Comparison of ENCODE assay signal across 23 cellular contexts in the genomic region with DNA sequence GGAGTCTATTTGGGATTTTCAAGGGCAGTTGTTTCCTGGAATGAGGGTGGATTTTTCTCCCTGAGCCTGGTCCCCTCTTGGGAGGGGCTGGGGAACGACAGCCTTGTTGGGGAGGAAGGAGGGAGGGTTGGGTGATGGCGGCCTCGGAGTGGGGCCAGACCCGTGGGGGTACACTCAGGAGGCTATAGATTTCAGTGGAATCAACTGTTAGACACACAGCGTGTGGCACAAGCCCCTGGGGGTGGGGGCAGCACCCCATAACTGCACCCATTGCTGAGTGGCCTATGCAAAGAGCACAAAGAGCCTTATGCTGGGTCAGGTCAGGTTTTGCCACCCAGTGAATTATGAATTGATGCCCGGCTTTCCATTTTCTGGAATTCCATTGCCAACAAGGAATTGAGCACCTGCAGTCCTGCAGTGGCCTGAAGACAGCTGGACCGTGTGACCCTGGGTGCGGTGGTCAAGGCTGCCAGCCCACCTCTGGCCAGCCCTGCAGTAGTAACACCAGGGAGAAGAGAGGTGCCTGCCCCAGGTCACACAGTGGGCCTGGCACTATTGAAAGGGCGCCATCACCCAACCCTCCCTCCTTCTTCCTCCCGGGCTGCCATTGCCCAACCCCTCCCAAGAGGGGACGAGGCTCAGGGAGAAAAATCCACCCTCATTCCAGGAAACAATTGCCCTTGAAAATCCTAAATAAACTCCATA. TPM values are rescaled to one million over a fixed set of nuclear protein-coding genes. Genes with fewer than 3 reads are reported as not detected.
DNase-seq lines count a peak whose midpoint lies in the region; ATAC-seq, FAIRE-seq and TF ChIP-seq lines count a peak whose summit lies in the region.
"Had no signal": no experiment of that assay in that cellular context is flagged by ENCODE, and none has a peak within 500 bp of the region (broad histone marks: within the 10 kb centered on the region; RNA-seq: fewer than 3 reads in every experiment).

No MANE protein-coding gene starts in this region.

- no peaks in the 10 kb centered on the region for H3K36me3 ChIP-seq in WERI-Rb-1
- no peaks in the 10 kb centered on the region for H3K36me3 ChIP-seq in kidney (ENCODE audit: control insufficient read depth in 1 of 2, insufficient read depth in 2 of 2, low read length in 2 of 2)
- H3K36me3 ChIP-seq: HAP-1 had no signal

- H3K27ac ChIP-seq in WERI-Rb-1, result peak overlapping the region; percentile 26; the same call in 1 of the 2 replicates
- H3K27ac ChIP-seq in kidney (ENCODE audit: low read depth in 2 of 2, low read length in 2 of 2), result no peak overlapping the region
- peak overlapping the region; percentile 14 for H3K27ac ChIP-seq in temporal lobe (ENCODE audit: low read depth, low read length)
- H3K27ac ChIP-seq: 22Rv1, A549, C4-2B had no signal

- peaks cover 9 to 18% of the 10 kb centered on the region in 2 donors for H3K4me1 ChIP-seq in kidney (ENCODE audit: control insufficient read depth in 1 of 2, insufficient read depth in 1 of 2, low read depth in 1 of 2, low read length in 2 of 2)
- H3K4me1 ChIP-seq: A549, HAP-1 had no signal

- H3K9me3 ChIP-seq in WERI-Rb-1 (ENCODE audit: severe bottlenecking) (no peaks in the 10 kb centered on the region), kidney (ENCODE audit: control insufficient read depth in 1 of 2, low read length in 2 of 2) (no peaks in the 10 kb centered on the region)
- H3K9me3 ChIP-seq: A549, HAP-1 had no signal

- no peak for TF ChIP-seq CTCF in WERI-Rb-1 (IDR thresholded peaks at IDR 0.05; ENCODE audit: low read depth, low read length)
- TF ChIP-seq CTCF in kidney (IDR thresholded peaks at IDR 0.05; ENCODE audit: borderline replicate concordance, extremely low read depth, insufficient read depth), result no peak

- H3K4me3 ChIP-seq in WERI-Rb-1 (ENCODE audit: low read depth, low read length) (no peak overlapping the region), kidney (ENCODE audit: low read length in 2 of 2) (no peak overlapping the region)
- H3K4me3 ChIP-seq: A549, HAP-1 had no signal

- no peak for FAIRE-seq in kidney (lab: Jason Lieb, UNC)
- FAIRE-seq: A549, GM12891, GM19239 had no signal

- DNase-seq in Right ventricle myocardium inferior (ENCODE audit: missing footprints), result peak; percentile 27
- no peak for DNase-seq in cardiac septum (ENCODE audit: low spot score)
- no peak for DNase-seq in WERI-Rb-1
- DNase-seq in kidney, result peak; percentile 62
- no peak for DNase-seq in NCI-H1694 (lab: John Stamatoyannopoulos, UW)
- DNase-seq: AML-193; CD4-positive, alpha-beta memory T cell; DMS 273 treated with DMSO at 0.1 percent for 48 hours; DMS53; DND-41; EL had no signal

- intact Hi-C loops in Right ventricle myocardium inferior (cut with DNase I) (no loop called here), cardiac septum (cut with DNase I) (no loop called here), kidney (cut with DNase I) (no loop called here)

- H3K9ac ChIP-seq in kidney (ENCODE audit: low read length in 2 of 2), result no peak overlapping the region

- H3K27me3 ChIP-seq in WERI-Rb-1 (ENCODE audit: insufficient read depth, low read depth, severe bottlenecking), result no peaks in the 10 kb centered on the region

- ATAC-seq in Right ventricle myocardium inferior (no peak), HG03342 (IDR thresholded peaks at IDR 0.05; ENCODE audit: unreplicated experiment) (no peak)
- ATAC-seq: A549 had no signal

RNA-seq across cellular contexts. Expression of a gene that starts 8.4 kb away (rescaled TPM):
- total RNA-seq in Right ventricle myocardium inferior (not detected), cardiac septum (not detected), kidney (not detected), temporal lobe (not detected)
- not detected for polyA plus RNA-seq in kidney (ENCODE audit: insufficient read depth, low read depth, low replicate concordance)
- total RNA-seq: CD4-positive, alpha-beta memory T cell; H4; HT-29 had no signal
- polyA plus RNA-seq: A549; BJ; CD4-positive, alpha-beta memory T cell had no signal

RNA-seq across cellular contexts. Expression of a gene that starts 18.1 kb away (rescaled TPM):
- total RNA-seq in Right ventricle myocardium inferior (9.5 TPM), cardiac septum (9.6 TPM), kidney (32.1 TPM), temporal lobe (2.7 TPM)
- polyA plus RNA-seq in kidney (ENCODE audit: insufficient read depth, low read depth, low replicate concordance), result 20.0 TPM
- total RNA-seq: G401, H4 had no signal
- polyA plus RNA-seq: A549, BJ had no signal

RNA-seq across cellular contexts. Expression of a gene that starts 37.5 kb away (rescaled TPM):
- 2.7 TPM for total RNA-seq in Right ventricle myocardium inferior
- total RNA-seq in cardiac septum, result 3.6 TPM
- total RNA-seq in kidney, result 5.8 TPM
- 2.5 TPM for polyA plus RNA-seq in kidney (ENCODE audit: insufficient read depth, low read depth, low replicate concordance)
- 9.3 TPM for total RNA-seq in temporal lobe

RNA-seq across cellular contexts. Expression of a gene that starts 56.6 kb away (rescaled TPM):
- 13.9 TPM for total RNA-seq in Right ventricle myocardium inferior
- 15.0 TPM for total RNA-seq in cardiac septum
- 37.3 TPM for total RNA-seq in kidney
- polyA plus RNA-seq in kidney (ENCODE audit: insufficient read depth, low read depth, low replicate concordance), result 37.8 TPM
- 19.4 TPM for total RNA-seq in temporal lobe

Comparison
In these comparisons a context has a peak if more than half of its experiments do, and no peak if none do; other contexts are left out.
1. DNase-seq: peak in Right ventricle myocardium inferior (single experiment) and kidney (single experiment); none in cardiac septum (single experiment), WERI-Rb-1 (single experiment) and NCI-H1694 (single experiment).
2. H3K27ac ChIP-seq: peak in WERI-Rb-1 (single experiment) and temporal lobe (single experiment); none in kidney (0 of 2).